Comparison of ENCODE assay signal across 8 cellular contexts in the genomic region with DNA sequence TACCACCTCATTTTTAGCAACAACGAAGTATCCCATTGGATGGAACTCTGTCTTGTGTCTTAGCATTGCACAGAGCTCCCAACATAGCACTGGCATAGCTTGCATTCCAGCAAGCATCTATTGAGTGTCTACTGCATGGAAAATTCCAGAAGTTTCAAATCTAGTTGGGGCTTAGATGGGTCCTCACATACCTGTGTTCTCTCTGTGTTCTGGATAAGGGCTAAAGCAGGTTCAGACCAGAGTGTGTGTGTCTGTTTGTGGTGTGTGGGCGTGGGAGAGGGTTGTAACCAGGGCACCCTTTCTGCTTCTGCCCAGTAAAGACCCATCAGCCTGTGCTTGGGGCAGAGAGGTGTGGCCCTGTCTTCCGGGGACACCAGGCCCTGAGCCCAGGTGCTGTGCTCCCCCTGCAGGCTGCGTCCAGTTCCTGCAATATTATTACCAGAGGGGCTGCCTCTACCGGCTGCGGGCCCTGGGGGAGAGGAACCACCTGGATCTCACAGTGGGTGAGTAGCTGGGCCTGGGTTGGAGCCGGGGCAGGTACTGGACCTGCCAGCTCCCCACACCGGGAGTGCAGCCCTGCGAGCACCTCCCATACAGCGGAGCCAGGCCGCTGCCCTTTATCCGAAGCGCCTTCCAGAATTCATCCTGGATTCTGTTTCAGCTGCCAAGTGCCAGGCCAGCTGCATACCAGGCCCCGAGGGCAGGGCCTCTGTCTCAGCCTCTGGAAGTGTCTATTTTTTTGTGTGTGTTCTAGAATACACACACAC. TPM values are rescaled to one million over a fixed set of nuclear protein-coding genes. Genes with fewer than 3 reads are reported as not detected.
DNase-seq lines count a peak whose midpoint lies in the region; ATAC-seq, FAIRE-seq and TF ChIP-seq lines count a peak whose summit lies in the region.

No MANE protein-coding gene starts in this region.

- peaks cover 70% of the 10 kb centered on the region for H3K4me1 ChIP-seq in BLaER1
- peaks cover 23% of the 10 kb centered on the region for H3K4me1 ChIP-seq in stomach smooth muscle (ENCODE audit: control insufficient read depth, insufficient read depth, low read length)

- peak; percentile 79 for TF ChIP-seq CTCF in endothelial cell (IDR thresholded peaks at IDR 0.05; ENCODE audit: unreplicated experiment)

- H3K27ac ChIP-seq in BLaER1 = peak overlapping the region; percentile 38; the same call in 1 of the 2 replicates
- peak overlapping the region; percentile 37 for H3K27ac ChIP-seq in stomach smooth muscle (ENCODE audit: low read length)

- H3K4me3 ChIP-seq in BLaER1 (no peak overlapping the region), stomach smooth muscle (ENCODE audit: low read length in 2 of 2) (peak overlapping the region in 1 of 2 donors; percentile 29)

- H3K4me3 Mint-ChIP-seq in activated CD8-positive, alpha-beta T cell treated with anti-CD3 and anti-CD28 coated beads, Interleukin-2, amount 10 ng/mL, durations not matched to agents 7 days and 5 days = no peak overlapping the region
- no peak overlapping the region for H3K4me3 Mint-ChIP-seq in endothelial cell (ENCODE audit: unreplicated experiment)
- H3K4me3 Mint-ChIP-seq in naive B cell = no peak overlapping the region

- peaks cover 2% of the 10 kb centered on the region for H3K36me3 Mint-ChIP-seq in activated CD8-positive, alpha-beta T cell treated with anti-CD3 and anti-CD28 coated beads, Interleukin-2, amount 10 ng/mL, durations not matched to agents 7 days and 5 days (ENCODE audit: low read depth)
- H3K36me3 Mint-ChIP-seq in endothelial cell (ENCODE audit: low read depth, unreplicated experiment) = no peaks in the 10 kb centered on the region
- H3K36me3 Mint-ChIP-seq in naive B cell = no peaks in the 10 kb centered on the region

- peak overlapping the region; percentile 69 for H3K27ac Mint-ChIP-seq in activated CD8-positive, alpha-beta T cell treated with anti-CD3 and anti-CD28 coated beads, Interleukin-2, amount 10 ng/mL, durations not matched to agents 7 days and 5 days
- no peak overlapping the region for H3K27ac Mint-ChIP-seq in endothelial cell (ENCODE audit: unreplicated experiment)
- peak overlapping the region in 5 of 6 donors; percentile 32 to 93 (median 73) for H3K27ac Mint-ChIP-seq in naive B cell

- FAIRE-seq in GM19239 (lab: Jason Lieb, UNC) = peak; percentile 98

- DNase-seq in GM19239 (ENCODE audit: insufficient read length, low spot score) (peak; percentile 96), NCI-H774 (lab: John Stamatoyannopoulos, UW) (peak; percentile 34), endothelial cell (ENCODE audit: low spot score) (peak; percentile 75), naive B cell (peak; percentile 78)
- DNase-seq in activated CD8-positive, alpha-beta T cell treated with anti-CD3 and anti-CD28 coated beads, Interleukin-2, amount 10 ng/mL, durations not matched to agents 7 days and 5 days = peak; percentile 90

- no peaks in the 10 kb centered on the region for H3K9me3 Mint-ChIP-seq in activated CD8-positive, alpha-beta T cell treated with anti-CD3 and anti-CD28 coated beads, Interleukin-2, amount 10 ng/mL, durations not matched to agents 7 days and 5 days (ENCODE audit: insufficient read depth)
- H3K9me3 Mint-ChIP-seq in endothelial cell (ENCODE audit: unreplicated experiment) (no peaks in the 10 kb centered on the region), naive B cell (no peaks in the 10 kb centered on the region)

- H3K4me1 Mint-ChIP-seq in activated CD8-positive, alpha-beta T cell treated with anti-CD3 and anti-CD28 coated beads, Interleukin-2, amount 10 ng/mL, durations not matched to agents 7 days and 5 days (ENCODE audit: low read depth) = peaks cover 23% of the 10 kb centered on the region
- H3K4me1 Mint-ChIP-seq in endothelial cell (ENCODE audit: unreplicated experiment) (no peaks in the 10 kb centered on the region), naive B cell (peaks cover 8 to 19% (median 16%) of the 10 kb centered on the region in 3 donors)

- H3K4me2 ChIP-seq in BLaER1 = peak overlapping the region; percentile 50

- H3K9me3 ChIP-seq in BLaER1 = no peaks in the 10 kb centered on the region
- no peaks in the 10 kb centered on the region for H3K9me3 ChIP-seq in stomach smooth muscle (ENCODE audit: control insufficient read depth in 2 of 2, low read length in 2 of 2)

- H3K9ac ChIP-seq in BLaER1 (no peak overlapping the region), stomach smooth muscle (ENCODE audit: low read length in 2 of 2) (peak overlapping the region; percentile 23 to 47)

- CTCF ChIA-PET in activated CD8-positive, alpha-beta T cell treated with anti-CD3 and anti-CD28 coated beads, Interleukin-2, amount 10 ng/mL, durations not matched to agents 7 days and 5 days (lab: Charles Lee) = interaction anchor here (0.6 to 16.1 kb wide), 23 partner anchors 9 to 220 kb away, joined by 3 to 581 read pairs (median 5); a partner anchor contains a TSS

- H3K27me3 Mint-ChIP-seq in activated CD8-positive, alpha-beta T cell treated with anti-CD3 and anti-CD28 coated beads, Interleukin-2, amount 10 ng/mL, durations not matched to agents 7 days and 5 days (ENCODE audit: low read depth) = no peaks in the 10 kb centered on the region
- peaks cover 1% of the 10 kb centered on the region for H3K27me3 Mint-ChIP-seq in endothelial cell (ENCODE audit: unreplicated experiment)
- no peaks in the 10 kb centered on the region for H3K27me3 Mint-ChIP-seq in naive B cell

- no peaks in the 10 kb centered on the region for H4K20me1 ChIP-seq in BLaER1

- ATAC-seq in HG03439 (IDR thresholded peaks at IDR 0.05; ENCODE audit: unreplicated experiment) (peak; percentile 56), naive B cell (ENCODE audit: low read depth in 2 of 2) (peak; percentile 86 to 88)
- peak; percentile 87 for ATAC-seq in activated CD8-positive, alpha-beta T cell treated with anti-CD3 and anti-CD28 coated beads, Interleukin-2, amount 10 ng/mL, durations not matched to agents 7 days and 5 days

- H3K36me3 ChIP-seq in BLaER1 (peaks cover 11% of the 10 kb centered on the region), stomach smooth muscle (ENCODE audit: control insufficient read depth in 2 of 2, insufficient read depth in 2 of 2, low read length in 2 of 2) (no peaks in the 10 kb centered on the region)

- POLR2A ChIA-PET in activated CD8-positive, alpha-beta T cell treated with anti-CD3 and anti-CD28 coated beads, Interleukin-2, amount 10 ng/mL, durations not matched to agents 7 days and 5 days (lab: Charles Lee) = interaction anchor here (0.8 to 6.0 kb wide), 3 partner anchors 16 to 61 kb away, joined by 3 to 46 read pairs (median 4); a partner anchor contains a TSS

- H3K27me3 ChIP-seq in BLaER1 (no peaks in the 10 kb centered on the region), stomach smooth muscle (ENCODE audit: control insufficient read depth in 1 of 2, insufficient read depth in 2 of 2, low read length in 2 of 2) (no peaks in the 10 kb centered on the region)

RNA-seq across cellular contexts. Expression of a gene that starts 20.3 kb away (rescaled TPM):
- total RNA-seq in activated CD8-positive, alpha-beta T cell treated with anti-CD3 and anti-CD28 coated beads, Interleukin-2, amount 10 ng/mL, durations not matched to agents 7 days and 5 days = 100 to 1,000 TPM; 145 to 154 TPM
- 25.7 TPM for total RNA-seq in endothelial cell (ENCODE audit: unreplicated experiment)
- 10 to 100 TPM; 40.2 to 63.9 (median 50.2) TPM for polyA plus RNA-seq in naive B cell (ENCODE audit: low read depth in 6 of 6)

RNA-seq across cellular contexts. Expression of a gene that starts 30.6 kb away (rescaled TPM):
- 10 to 100 TPM; 30.0 to 30.9 TPM for total RNA-seq in activated CD8-positive, alpha-beta T cell treated with anti-CD3 and anti-CD28 coated beads, Interleukin-2, amount 10 ng/mL, durations not matched to agents 7 days and 5 days
- 25.3 TPM for total RNA-seq in endothelial cell (ENCODE audit: unreplicated experiment)
- polyA plus RNA-seq in naive B cell (ENCODE audit: low read depth in 6 of 6) = 1 to 10 TPM in 2 of 6 donors, under 1 TPM in 4; 0.64 to 3.0 (median 0.91) TPM

Comparison
In these comparisons a context has a peak if more than half of its experiments do, and no peak if none do; other contexts are left out.
1. DNase-seq: peak in every context shown above with its lines; median percentile 96 in GM19239; 90 in activated CD8-positive, alpha-beta T cell treated with anti-CD3 and anti-CD28 coated beads, Interleukin-2, amount 10 ng/mL, durations not matched to agents 7 days and 5 days; 78 in naive B cell; 75 in endothelial cell; 34 in NCI-H774.